In genomic region chr12:109894939-109895338, GRCh38 we compare ENCODE assay signal across 25 cellular contexts.
"Had no signal": no experiment of that assay in that cellular context is flagged by ENCODE, and none has a peak within 500 bp of the region (broad histone marks: within the 10 kb centered on the region; RNA-seq: fewer than 3 reads in every experiment).

No MANE protein-coding gene starts in this region.

- H3K27me3 ChIP-seq: pancreas, right atrium auricular region, suprapubic skin, upper lobe of right lung had no signal

- H3K27me3 Mint-ChIP-seq: naive thymus-derived CD4-positive, alpha-beta T cell; natural killer cell treated with Interleukin-12 subunit alpha and Interleukin-12 subunit beta and Interleukin-15 and Interleukin-18, amount 100 ng/mL, for 72 hours; stimulated activated naive CD8-positive, alpha-beta T cell treated with anti-CD3 and anti-CD28 coated beads, Interleukin-15, Interleukin-2, amounts not matched to agents 100 ng/mL and 50 ng/mL, for 24 hours had no signal

- H3K9me3 Mint-ChIP-seq: naive thymus-derived CD4-positive, alpha-beta T cell; natural killer cell treated with Interleukin-12 subunit alpha and Interleukin-12 subunit beta and Interleukin-15 and Interleukin-18, amount 100 ng/mL, for 72 hours; stimulated activated effector memory CD8-positive, alpha-beta T cell treated with anti-CD3 and anti-CD28 coated beads, Interleukin-12 subunit alpha, Interleukin-12 subunit beta, amount 100 ng/mL, for 72 hours; stimulated activated naive CD8-positive, alpha-beta T cell treated with anti-CD3 and anti-CD28 coated beads, Interleukin-15, Interleukin-2, amounts not matched to agents 100 ng/mL and 50 ng/mL, for 24 hours had no signal

- H3K36me3 ChIP-seq: pancreas, right atrium auricular region, suprapubic skin, thoracic aorta, tibial artery, upper lobe of right lung had no signal

- H3K4me1 ChIP-seq: upper lobe of right lung had no signal

- H3K27ac Mint-ChIP-seq: natural killer cell treated with Interleukin-12 subunit alpha and Interleukin-12 subunit beta and Interleukin-15 and Interleukin-18, amount 100 ng/mL, for 72 hours; stimulated activated effector memory CD8-positive, alpha-beta T cell treated with anti-CD3 and anti-CD28 coated beads, Interleukin-12 subunit alpha, Interleukin-12 subunit beta, amount 100 ng/mL, for 72 hours; stimulated activated naive CD8-positive, alpha-beta T cell treated with anti-CD3 and anti-CD28 coated beads, Interleukin-15, Interleukin-2, amounts not matched to agents 100 ng/mL and 50 ng/mL, for 24 hours had no signal

- H3K4me3 ChIP-seq: lung, mucosa of descending colon, pancreas, right atrium auricular region, skin epidermis, suprapubic skin, thoracic aorta, tibial artery, upper lobe of right lung had no signal

- H3K9me3 ChIP-seq: mucosa of descending colon, pancreas, right atrium auricular region, suprapubic skin, thoracic aorta, tibial artery, upper lobe of right lung had no signal

- H3K27ac ChIP-seq: pancreas, right atrium auricular region, skin epidermis, suprapubic skin, thoracic aorta, tibial artery, upper lobe of right lung had no signal

- DNase-seq: head of caudate nucleus; hippocampal formation; kidney glomerular epithelial cell; left cardiac atrium; left ventricle myocardium superior; midbrain; mucosa of descending colon; naive thymus-derived CD4-positive, alpha-beta T cell; nucleus accumbens; pancreas; stimulated activated CD4-positive, alpha-beta T cell treated with anti-CD3 and anti-CD28 coated beads, Interleukin-4, amount 100 ng/mL, for 24 hours; stimulated activated naive CD4-positive, alpha-beta T cell; tibial artery; trophoblast cell; upper lobe of right lung had no signal

- ATAC-seq: left lobe of liver; left ventricle myocardium superior; mucosa of descending colon; naive thymus-derived CD4-positive, alpha-beta T cell; natural killer cell treated with Interleukin-12 subunit alpha and Interleukin-12 subunit beta and Interleukin-15 and Interleukin-18, amount 100 ng/mL, for 72 hours; pancreas; sciatic nerve; stimulated activated effector memory CD8-positive, alpha-beta T cell treated with anti-CD3 and anti-CD28 coated beads, Interleukin-12 subunit alpha, Interleukin-12 subunit beta, amount 100 ng/mL, for 72 hours; upper lobe of right lung had no signal

- H3K4me3 Mint-ChIP-seq: naive thymus-derived CD4-positive, alpha-beta T cell; natural killer cell treated with Interleukin-12 subunit alpha and Interleukin-12 subunit beta and Interleukin-15 and Interleukin-18, amount 100 ng/mL, for 72 hours; stimulated activated effector memory CD8-positive, alpha-beta T cell treated with anti-CD3 and anti-CD28 coated beads, Interleukin-12 subunit alpha, Interleukin-12 subunit beta, amount 100 ng/mL, for 72 hours; stimulated activated naive CD8-positive, alpha-beta T cell treated with anti-CD3 and anti-CD28 coated beads, Interleukin-15, Interleukin-2, amounts not matched to agents 100 ng/mL and 50 ng/mL, for 24 hours had no signal
